Comparison of ENCODE assay signal across 1 cellular context in genomic region chrX:68826113-68826980, GRCh38.
TF ChIP-seq lines count a peak whose summit lies in the region.

No MANE protein-coding gene starts in this region.

TF ChIP-seq in HEK293, 187 proteins besides CTCF, POLR2A, EP300 and RAD21 (continued from another document):
- TF ChIP-seq RBAK (tag by site-specific recombination; IDR thresholded peaks at IDR 0.05) (no peak), KLF17 (tag by site-specific recombination; IDR thresholded peaks at IDR 0.05) (peak; percentile 89), ZNF16 (tag by site-specific recombination; IDR thresholded peaks at IDR 0.05; ENCODE audit: low read depth) (no peak), ZNF600 (tag by site-specific recombination; IDR thresholded peaks at IDR 0.05) (no peak), ZNF239 (tag by site-specific recombination; IDR thresholded peaks at IDR 0.05) (no peak), KLF1 (tag by site-specific recombination; IDR thresholded peaks at IDR 0.05) (peak; percentile 53), ZNF169 (tag by site-specific recombination; IDR thresholded peaks at IDR 0.05) (no peak)
TF ChIP-seq in HEK293: peak in this region for 4.
